Comparison of ENCODE assay signal across 17 cellular contexts in the genomic region with DNA sequence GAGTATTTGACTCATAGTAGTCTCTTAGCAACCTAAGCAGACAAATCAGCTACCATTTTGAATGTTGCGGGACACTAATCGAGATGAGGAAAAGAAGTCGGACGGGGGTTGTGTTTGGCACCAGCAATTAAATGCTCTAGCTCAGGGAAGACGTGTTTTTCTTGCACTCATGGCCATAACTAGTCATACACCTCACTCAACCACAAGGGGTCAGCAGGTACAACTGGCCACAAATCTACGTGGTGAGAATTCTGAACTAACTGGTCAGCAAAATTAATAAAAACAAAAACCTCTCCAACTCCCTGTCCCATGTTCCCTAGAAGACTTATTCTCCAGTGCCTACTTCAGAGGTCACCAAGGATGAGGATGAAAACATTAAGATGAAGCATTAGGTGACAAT.
DNase-seq lines count a peak whose midpoint lies in the region; ATAC-seq and TF ChIP-seq lines count a peak whose summit lies in the region.
"Had no signal": no experiment of that assay in that cellular context is flagged by ENCODE, and none has a peak within 500 bp of the region (broad histone marks: within the 10 kb centered on the region; RNA-seq: fewer than 3 reads in every experiment).

No MANE protein-coding gene starts in this region.

- H3K27ac Mint-ChIP-seq in WTC11 (no peak overlapping the region), mesothelial cell of epicardium (no peak overlapping the region)
- H3K27ac Mint-ChIP-seq in activated naive CD4-positive, alpha-beta T cell treated with anti-CD3 and anti-CD28 coated beads, Interleukin-2, amount 10 ng/mL, durations not matched to agents 7 days and 5 days: no peak overlapping the region
- H3K27ac Mint-ChIP-seq: activated CD8-positive, alpha-beta T cell treated with anti-CD3 and anti-CD28 coated beads for 36 hours; stimulated activated naive CD8-positive, alpha-beta T cell treated with anti-CD3 and anti-CD28 coated beads, Interleukin-15, Interleukin-2, amounts not matched to agents 100 ng/mL and 50 ng/mL, for 24 hours had no signal

- peak; percentile 73 for TF ChIP-seq CTCF in LNCaP clone FGC (IDR thresholded peaks at IDR 0.05; ENCODE audit: control insufficient read depth, extremely low read depth, insufficient read depth)
- TF ChIP-seq CTCF in WTC11 (IDR thresholded peaks at IDR 0.05): peak; percentile 30; the same call in 1 of the 2 replicates
- TF ChIP-seq CTCF in mesothelial cell of epicardium (IDR thresholded peaks at IDR 0.05; ENCODE audit: unreplicated experiment): peak; percentile 26

- H3K27me3 Mint-ChIP-seq in WTC11 (ENCODE audit: low read depth): no peaks in the 10 kb centered on the region
- no peaks in the 10 kb centered on the region for H3K27me3 Mint-ChIP-seq in mesothelial cell of epicardium (ENCODE audit: low read depth)
- H3K27me3 Mint-ChIP-seq in activated naive CD4-positive, alpha-beta T cell treated with anti-CD3 and anti-CD28 coated beads, Interleukin-2, amount 10 ng/mL, durations not matched to agents 7 days and 5 days: no peaks in the 10 kb centered on the region
- H3K27me3 Mint-ChIP-seq: activated CD8-positive, alpha-beta T cell treated with anti-CD3 and anti-CD28 coated beads for 36 hours; stimulated activated naive CD8-positive, alpha-beta T cell treated with anti-CD3 and anti-CD28 coated beads, Interleukin-15, Interleukin-2, amounts not matched to agents 100 ng/mL and 50 ng/mL, for 24 hours had no signal

- H3K9me3 Mint-ChIP-seq in WTC11 (peaks cover 28% of the 10 kb centered on the region), mesothelial cell of epicardium (no peaks in the 10 kb centered on the region)
- peaks cover 6% of the 10 kb centered on the region for H3K9me3 Mint-ChIP-seq in activated naive CD4-positive, alpha-beta T cell treated with anti-CD3 and anti-CD28 coated beads, Interleukin-2, amount 10 ng/mL, durations not matched to agents 7 days and 5 days

- POLR2A ChIA-PET in WTC11 (lab: Charles Lee): no interaction called here

- DNase-seq in DMS53 treated with DMSO at 0.1 percent for 48 hours (lab: John Stamatoyannopoulos, UW; ENCODE audit: unreplicated experiment) (peak; percentile 39), LNCaP clone FGC (ENCODE audit: low read depth) (peak; percentile 7), WTC11 (ENCODE audit: low spot score) (no peak), mesothelial cell of epicardium (ENCODE audit: low spot score in 2 of 2, unreplicated experiment in 2 of 2) (no peak), NK-92 (lab: John Stamatoyannopoulos, UW; ENCODE audit: unreplicated experiment) (no peak)
- no peak for DNase-seq in stimulated activated naive CD8-positive, alpha-beta T cell treated with anti-CD3 and anti-CD28 coated beads, Interleukin-15, Interleukin-2, amounts not matched to agents 100 U/mL and 50 U/mL, for 24 hours
- no peak for DNase-seq in activated naive CD4-positive, alpha-beta T cell treated with anti-CD3 and anti-CD28 coated beads, Interleukin-2, amount 10 ng/mL, durations not matched to agents 7 days and 5 days
- DNase-seq in stimulated activated CD4-positive, alpha-beta T cell treated with anti-CD3 and anti-CD28 coated beads, Interleukin-4, amount 100 ng/mL, for 24 hours: no peak
- DNase-seq: activated CD8-positive, alpha-beta T cell treated with anti-CD3 and anti-CD28 coated beads for 36 hours; amniotic stem cell; foreskin keratinocyte; midbrain; NCI-H1436; occipital lobe; small intestine had no signal

- peak; percentile 57; the same call in 1 of the 2 replicates for ATAC-seq in WTC11
- ATAC-seq in stimulated activated naive CD8-positive, alpha-beta T cell treated with anti-CD3 and anti-CD28 coated beads, Interleukin-15, Interleukin-2, amounts not matched to agents 100 U/mL and 50 U/mL, for 24 hours: no peak
- ATAC-seq: activated CD8-positive, alpha-beta T cell treated with anti-CD3 and anti-CD28 coated beads for 36 hours; foreskin keratinocyte; HCT116 had no signal

- H3K4me3 ChIP-seq in LNCaP clone FGC (ENCODE audit: low read depth, low read length): no peak overlapping the region

- CTCF ChIA-PET in WTC11 (lab: Charles Lee): interaction anchor here (0.6 to 1.0 kb wide), 5 partner anchors 11 to 148 kb away, joined by 3 to 6 read pairs (median 4); no protein-coding TSS in a partner anchor
- CTCF ChIA-PET in activated naive CD4-positive, alpha-beta T cell treated with anti-CD3 and anti-CD28 coated beads, Interleukin-2, amount 10 ng/mL, durations not matched to agents 7 days and 5 days (lab: Charles Lee): no interaction called here

- H3K4me3 Mint-ChIP-seq in WTC11: no peak overlapping the region
- no peak overlapping the region for H3K4me3 Mint-ChIP-seq in mesothelial cell of epicardium
- no peak overlapping the region for H3K4me3 Mint-ChIP-seq in activated naive CD4-positive, alpha-beta T cell treated with anti-CD3 and anti-CD28 coated beads, Interleukin-2, amount 10 ng/mL, durations not matched to agents 7 days and 5 days
- H3K4me3 Mint-ChIP-seq: activated CD8-positive, alpha-beta T cell treated with anti-CD3 and anti-CD28 coated beads for 36 hours; stimulated activated naive CD8-positive, alpha-beta T cell treated with anti-CD3 and anti-CD28 coated beads, Interleukin-15, Interleukin-2, amounts not matched to agents 100 ng/mL and 50 ng/mL, for 24 hours had no signal

- H3K4me1 Mint-ChIP-seq in WTC11 (no peaks in the 10 kb centered on the region), mesothelial cell of epicardium (peaks cover 9% of the 10 kb centered on the region)
- H3K4me1 Mint-ChIP-seq in activated naive CD4-positive, alpha-beta T cell treated with anti-CD3 and anti-CD28 coated beads, Interleukin-2, amount 10 ng/mL, durations not matched to agents 7 days and 5 days: no peaks in the 10 kb centered on the region

- H3K36me3 Mint-ChIP-seq in WTC11 (peaks cover 10% of the 10 kb centered on the region), mesothelial cell of epicardium (no peaks in the 10 kb centered on the region)
- no peaks in the 10 kb centered on the region for H3K36me3 Mint-ChIP-seq in activated naive CD4-positive, alpha-beta T cell treated with anti-CD3 and anti-CD28 coated beads, Interleukin-2, amount 10 ng/mL, durations not matched to agents 7 days and 5 days

TF ChIP-seq in WTC11, 78 proteins besides CTCF, POLR2A, EP300 and RAD21:
- no peak for TF ChIP-seq CBFB (CRISPR knock-in tag; IDR thresholded peaks at IDR 0.05; ENCODE audit: low read depth)
- TF ChIP-seq TCF7 (CRISPR knock-in tag; IDR thresholded peaks at IDR 0.05; ENCODE audit: low read depth): no peak
- TF ChIP-seq ZBTB21 (CRISPR knock-in tag; IDR thresholded peaks at IDR 0.05; ENCODE audit: borderline replicate concordance): no peak
- TF ChIP-seq, protein P1, sequence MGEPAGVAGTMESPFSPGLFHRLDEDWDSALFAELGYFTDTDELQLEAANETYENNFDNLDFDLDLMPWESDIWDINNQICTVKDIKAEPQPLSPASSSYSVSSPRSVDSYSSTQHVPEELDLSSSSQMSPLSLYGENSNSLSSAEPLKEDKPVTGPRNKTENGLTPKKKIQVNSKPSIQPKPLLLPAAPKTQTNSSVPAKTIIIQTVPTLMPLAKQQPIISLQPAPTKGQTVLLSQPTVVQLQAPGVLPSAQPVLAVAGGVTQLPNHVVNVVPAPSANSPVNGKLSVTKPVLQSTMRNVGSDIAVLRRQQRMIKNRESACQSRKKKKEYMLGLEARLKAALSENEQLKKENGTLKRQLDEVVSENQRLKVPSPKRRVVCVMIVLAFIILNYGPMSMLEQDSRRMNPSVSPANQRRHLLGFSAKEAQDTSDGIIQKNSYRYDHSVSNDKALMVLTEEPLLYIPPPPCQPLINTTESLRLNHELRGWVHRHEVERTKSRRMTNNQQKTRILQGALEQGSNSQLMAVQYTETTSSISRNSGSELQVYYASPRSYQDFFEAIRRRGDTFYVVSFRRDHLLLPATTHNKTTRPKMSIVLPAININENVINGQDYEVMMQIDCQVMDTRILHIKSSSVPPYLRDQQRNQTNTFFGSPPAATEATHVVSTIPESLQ (CRISPR knock-in tag; IDR thresholded peaks at IDR 0.05): no peak
- TF ChIP-seq, protein P2, sequence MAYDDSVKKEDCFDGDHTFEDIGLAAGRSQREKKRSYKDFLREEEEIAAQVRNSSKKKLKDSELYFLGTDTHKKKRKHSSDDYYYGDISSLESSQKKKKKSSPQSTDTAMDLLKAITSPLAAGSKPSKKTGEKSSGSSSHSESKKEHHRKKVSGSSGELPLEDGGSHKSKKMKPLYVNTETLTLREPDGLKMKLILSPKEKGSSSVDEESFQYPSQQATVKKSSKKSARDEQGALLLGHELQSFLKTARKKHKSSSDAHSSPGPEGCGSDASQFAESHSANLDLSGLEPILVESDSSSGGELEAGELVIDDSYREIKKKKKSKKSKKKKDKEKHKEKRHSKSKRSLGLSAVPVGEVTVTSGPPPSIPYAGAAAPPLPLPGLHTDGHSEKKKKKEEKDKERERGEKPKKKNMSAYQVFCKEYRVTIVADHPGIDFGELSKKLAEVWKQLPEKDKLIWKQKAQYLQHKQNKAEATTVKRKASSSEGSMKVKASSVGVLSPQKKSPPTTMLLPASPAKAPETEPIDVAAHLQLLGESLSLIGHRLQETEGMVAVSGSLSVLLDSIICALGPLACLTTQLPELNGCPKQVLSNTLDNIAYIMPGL (CRISPR knock-in tag; IDR thresholded peaks at IDR 0.05): no peak
- TF ChIP-seq KAT7 (CRISPR knock-in tag; IDR thresholded peaks at IDR 0.05; ENCODE audit: borderline replicate concordance): no peak

Comparison
In these comparisons a context has a peak if more than half of its experiments do, and no peak if none do; other contexts are left out.
1. DNase-seq: peak in DMS53 treated with DMSO at 0.1 percent for 48 hours (single experiment) and LNCaP clone FGC (single experiment); none in WTC11 (single experiment), mesothelial cell of epicardium (0 of 2), stimulated activated naive CD8-positive, alpha-beta T cell treated with anti-CD3 and anti-CD28 coated beads, Interleukin-15, Interleukin-2, amounts not matched to agents 100 U/mL and 50 U/mL, for 24 hours (single experiment), activated naive CD4-positive, alpha-beta T cell treated with anti-CD3 and anti-CD28 coated beads, Interleukin-2, amount 10 ng/mL, durations not matched to agents 7 days and 5 days (single experiment), stimulated activated CD4-positive, alpha-beta T cell treated with anti-CD3 and anti-CD28 coated beads, Interleukin-4, amount 100 ng/mL, for 24 hours (single experiment) and NK-92 (single experiment).
2. Peak in every context shown above with its lines, with median percentiles within 50 percentile points of each other: CTCF ChIP-seq.